26 cellular contexts compared by ENCODE assay signal in genomic region chr10:77377034-77377433, GRCh38.
DNase-seq lines count a peak whose midpoint lies in the region; ATAC-seq and TF ChIP-seq lines count a peak whose summit lies in the region.
"Had no signal": no experiment of that assay in that cellular context is flagged by ENCODE, and none has a peak within 500 bp of the region (broad histone marks: within the 10 kb centered on the region; RNA-seq: fewer than 3 reads in every experiment).

No MANE protein-coding gene starts in this region.

- intact Hi-C loops in MCF 10A (cut with micrococcal nuclease) (no loop called here), mammary epithelial cell (cut with micrococcal nuclease) (no loop called here), transverse colon (cut with DNase I; ENCODE audit: low total_unique reads) (no loop called here), prostate gland (cut with DNase I) (no loop called here)

- TF ChIP-seq EP300 in transverse colon (IDR thresholded peaks at IDR 0.05; ENCODE audit: low read depth): no peak
- no peak for TF ChIP-seq EP300 in tibial nerve (IDR thresholded peaks at IDR 0.05)

- CTCF ChIA-PET in MCF 10A (lab: Yijun Ruan, JAX): no interaction called here
- CTCF ChIA-PET in mammary epithelial cell (lab: Charles Lee; ENCODE audit: low non-redundant PET): interaction anchor here (0.7 kb wide), 1 partner anchor 229 kb away, joined by 4 read pairs; no protein-coding TSS in a partner anchor

- H3K36me3 Mint-ChIP-seq in MCF 10A (ENCODE audit: insufficient read depth, unreplicated experiment): no peaks in the 10 kb centered on the region
- H3K36me3 Mint-ChIP-seq: CD4-positive, alpha-beta memory T cell; stimulated activated naive B cell treated with anti-CD40 and anti-IgM and Interleukin-4, amounts not matched to agents 10 μg/mL and 1 μg/mL and 100 μg/mL, for 72 hours had no signal

- POLR2A ChIA-PET in MCF 10A (lab: Yijun Ruan, JAX): interaction anchor here (1.0 kb wide), 1 partner anchor 8 kb away, joined by 5 read pairs; no protein-coding TSS in a partner anchor

- 58% methylated on average over 5 of the region's 5 CpGs for WGBS in mammary epithelial cell (ENCODE audit: low coverage, missing lambda C conversion rate)
- WGBS in transverse colon (ENCODE audit: low coverage in 1 of 2), 2 donors: 74% methylated on average over 5 of the region's 5 CpGs; no CpG with 5 or more reads in 1 of the 2 donors
- 65 to 77% methylated on average over 5 of the region's 5 CpGs for WGBS in tibial nerve, 2 donors
- WGBS in prostate gland: 64% methylated on average over 5 of the region's 5 CpGs

- no peaks in the 10 kb centered on the region for H3K9me3 ChIP-seq in mammary epithelial cell (replicated peaks; ENCODE audit: insufficient read depth, low read length)
- no peaks in the 10 kb centered on the region for H3K9me3 ChIP-seq in transverse colon
- no peaks in the 10 kb centered on the region for H3K9me3 ChIP-seq in tibial nerve
- no peaks in the 10 kb centered on the region for H3K9me3 ChIP-seq in prostate gland
- H3K9me3 ChIP-seq: esophagus squamous epithelium, gastrocnemius medialis, lower lobe of right lung, MG63, spleen, testis had no signal

- H3K4me2 ChIP-seq in mammary epithelial cell (ENCODE audit: insufficient read depth, low read depth, low read length): no peak overlapping the region

- BruUV-seq in MCF 10A (replicated peaks; lab: Mats Ljungman, UMichigan) (no TSS peak), mammary epithelial cell (replicated peaks; lab: Mats Ljungman, UMichigan) (no TSS peak)

- H3K9ac ChIP-seq in mammary epithelial cell (ENCODE audit: insufficient read depth, low read length): no peak overlapping the region

- no peak overlapping the region for H3K4me3 ChIP-seq in mammary epithelial cell (replicated peaks in 1 of 3; ENCODE audit: insufficient read depth in 1 of 3, low read depth in 2 of 3, low read length in 3 of 3)
- H3K4me3 ChIP-seq in transverse colon: no peak overlapping the region
- no peak overlapping the region for H3K4me3 ChIP-seq in tibial nerve
- H3K4me3 ChIP-seq in prostate gland: no peak overlapping the region
- H3K4me3 ChIP-seq: esophagus squamous epithelium, gastrocnemius medialis, lower lobe of right lung, MG63, spleen, testis had no signal

- dilution Hi-C loops in mammary epithelial cell (cut with HindIII; ENCODE audit: low sequenced_read_pairs): loop anchor here (25.0 kb wide), 1 partner anchor 260 kb away; the partner anchor contains the start of gene KCNMA1

- no peaks in the 10 kb centered on the region for H3K9me3 Mint-ChIP-seq in MCF 10A (ENCODE audit: unreplicated experiment)

- peaks cover 6% of the 10 kb centered on the region for H3K4me1 Mint-ChIP-seq in MCF 10A (ENCODE audit: insufficient read depth, unreplicated experiment)
- H3K4me1 Mint-ChIP-seq: CD4-positive, alpha-beta memory T cell; stimulated activated naive B cell treated with anti-CD40 and anti-IgM and Interleukin-4, amounts not matched to agents 10 μg/mL and 1 μg/mL and 100 μg/mL, for 72 hours had no signal

- H4K20me1 ChIP-seq in mammary epithelial cell (ENCODE audit: insufficient read depth, low read length): no peaks in the 10 kb centered on the region

- H3K4me3 Mint-ChIP-seq in MCF 10A (ENCODE audit: unreplicated experiment): no peak overlapping the region
- H3K4me3 Mint-ChIP-seq: activated CD8-positive, alpha-beta T cell treated with anti-CD3 and anti-CD28 coated beads, Interleukin-2, amount 10 ng/mL, durations not matched to agents 7 days and 5 days; activated naive CD8-positive, alpha-beta T cell treated with anti-CD3 and anti-CD28 coated beads, Interleukin-2, amount 10 ng/mL, durations not matched to agents 7 days and 5 days; CD4-positive, alpha-beta memory T cell; stimulated activated naive B cell treated with anti-CD40 and anti-IgM and Interleukin-4, amounts not matched to agents 10 μg/mL and 1 μg/mL and 100 μg/mL, for 72 hours had no signal

- H2AFZ ChIP-seq in mammary epithelial cell (ENCODE audit: low read depth, low read length): no peak overlapping the region

- H3K27me3 Mint-ChIP-seq in MCF 10A (ENCODE audit: insufficient read depth, unreplicated experiment): no peaks in the 10 kb centered on the region

- peak; percentile 4 for DNase-seq in MCF 10A (ENCODE audit: unreplicated experiment)
- DNase-seq in mammary epithelial cell: no peak
- peak; percentile 50 for DNase-seq in amniotic epithelial cell (ENCODE audit: low read depth)
- DNase-seq in kidney tubule cell (ENCODE audit: low spot score): peak; percentile 76
- no peak for DNase-seq in transverse colon
- no peak for DNase-seq in tibial nerve (ENCODE audit: low spot score in 2 of 2)
- DNase-seq in prostate gland (ENCODE audit: low spot score): no peak
- DNase-seq: 8988T; activated CD8-positive, alpha-beta T cell treated with anti-CD3 and anti-CD28 coated beads, Interleukin-2, amount 10 ng/mL, durations not matched to agents 7 days and 5 days; activated effector memory CD4-positive, alpha-beta T cell treated with anti-CD3 and anti-CD28 coated beads, Interleukin-2, amount 50 U/mL, for 16 hours; activated naive CD8-positive, alpha-beta T cell treated with anti-CD3 and anti-CD28 coated beads, Interleukin-2, amount 10 ng/mL, durations not matched to agents 7 days and 5 days; activated T-cell treated with anti-CD3 and anti-CD28 coated beads for 4 hours; CD4-positive, alpha-beta memory T cell; effector memory CD4-positive, alpha-beta T cell; esophagus squamous epithelium; lower lobe of right lung; MG63; NCI-H1417 treated with DMSO at 0.1 percent for 48 hours; NCI-H446; Right ventricle myocardium superior; spleen; stimulated activated CD4-positive, alpha-beta T cell treated with anti-CD3 and anti-CD28 coated beads, Interleukin-4, amount 100 ng/mL, for 24 hours; stimulated activated naive B cell treated with anti-CD40 and anti-IgM and Interleukin-4, amounts not matched to agents 10 μg/mL and 1 μg/mL and 100 μg/mL, for 72 hours; testis had no signal

- TF ChIP-seq POLR2A in transverse colon (IDR thresholded peaks at IDR 0.05) (no peak), tibial nerve (IDR thresholded peaks at IDR 0.05) (no peak), prostate gland (IDR thresholded peaks at IDR 0.05) (no peak)

- H3K27ac Mint-ChIP-seq in MCF 10A (ENCODE audit: low read depth, unreplicated experiment): no peak overlapping the region
- H3K27ac Mint-ChIP-seq: activated CD8-positive, alpha-beta T cell treated with anti-CD3 and anti-CD28 coated beads, Interleukin-2, amount 10 ng/mL, durations not matched to agents 7 days and 5 days; activated naive CD8-positive, alpha-beta T cell treated with anti-CD3 and anti-CD28 coated beads, Interleukin-2, amount 10 ng/mL, durations not matched to agents 7 days and 5 days; CD4-positive, alpha-beta memory T cell; stimulated activated naive B cell treated with anti-CD40 and anti-IgM and Interleukin-4, amounts not matched to agents 10 μg/mL and 1 μg/mL and 100 μg/mL, for 72 hours had no signal

- H3K27me3 ChIP-seq in mammary epithelial cell (ENCODE audit: insufficient read depth, low read length) (no peaks in the 10 kb centered on the region), transverse colon (no peaks in the 10 kb centered on the region), tibial nerve (no peaks in the 10 kb centered on the region), prostate gland (replicated peaks; ENCODE audit: insufficient read depth) (no peaks in the 10 kb centered on the region)
- H3K27me3 ChIP-seq: esophagus squamous epithelium, gastrocnemius medialis, MG63, testis had no signal

- no peak for ATAC-seq in activated CD4-positive, CD25-positive, alpha-beta regulatory T cell treated with anti-CD3 and anti-CD28 coated beads, Interleukin-2, amount 50 U/mL, for 24 hours
- ATAC-seq: activated CD8-positive, alpha-beta T cell treated with anti-CD3 and anti-CD28 coated beads, Interleukin-2, amount 10 ng/mL, durations not matched to agents 7 days and 5 days; lower lobe of right lung; stimulated activated naive B cell treated with anti-CD40 and anti-IgM and Interleukin-4, amounts not matched to agents 10 μg/mL and 1 μg/mL and 100 μg/mL, for 72 hours had no signal

- H3K36me3 ChIP-seq in mammary epithelial cell (ENCODE audit: insufficient read depth, low read length): no peaks in the 10 kb centered on the region
- H3K36me3 ChIP-seq in transverse colon: no peaks in the 10 kb centered on the region
- H3K36me3 ChIP-seq in tibial nerve: no peaks in the 10 kb centered on the region
- no peaks in the 10 kb centered on the region for H3K36me3 ChIP-seq in prostate gland
- H3K36me3 ChIP-seq: esophagus squamous epithelium, gastrocnemius medialis, lower lobe of right lung, spleen had no signal

- TF ChIP-seq CTCF in MCF 10A (IDR thresholded peaks at IDR 0.05; ENCODE audit: unreplicated experiment) (no peak), mammary epithelial cell (conservative IDR thresholded peaks at IDR 0.05 in 1 of 2, IDR thresholded peaks at IDR 0.05 in 1 of 2; ENCODE audit: extremely low read depth in 1 of 2, insufficient read depth in 1 of 2, low read depth in 1 of 2, low read length in 2 of 2) (no peak), transverse colon (IDR thresholded peaks at IDR 0.05) (no peak), tibial nerve (IDR thresholded peaks at IDR 0.05) (no peak), prostate gland (IDR thresholded peaks at IDR 0.05) (no peak)

- H3K27ac ChIP-seq in mammary epithelial cell (ENCODE audit: insufficient read depth, low read depth, low read length) (no peak overlapping the region), transverse colon (peak overlapping the region; percentile 39 to 83 (median 52)), tibial nerve (no peak overlapping the region), prostate gland (no peak overlapping the region)
- H3K27ac ChIP-seq: esophagus squamous epithelium, gastrocnemius medialis, lower lobe of right lung, spleen, testis had no signal

- H3K4me1 ChIP-seq in mammary epithelial cell (ENCODE audit: insufficient read depth, low read length): peaks cover 14% of the 10 kb centered on the region
- peaks cover 0 to 6% (median 3%) of the 10 kb centered on the region in 4 donors for H3K4me1 ChIP-seq in transverse colon
- H3K4me1 ChIP-seq in tibial nerve: no peaks in the 10 kb centered on the region
- H3K4me1 ChIP-seq in prostate gland (replicated peaks): no peaks in the 10 kb centered on the region
- H3K4me1 ChIP-seq: lower lobe of right lung, spleen, testis had no signal

- no peaks in the 10 kb centered on the region for H3K79me2 ChIP-seq in mammary epithelial cell (ENCODE audit: insufficient read depth, low read length)

- in situ Hi-C loops in mammary epithelial cell (cut with MboI; ENCODE audit: low sequenced_read_pairs in 2 of 2): loop anchor here in 1 of 2 donors (25.0 kb wide), 1 partner anchor 260 kb away; the partner anchor contains the start of gene KCNMA1
- in situ Hi-C loops in transverse colon (cut with MboI; ENCODE audit: low pct_ligation_motif_present in 1 of 4, low pct_unique_long_range_greater_than_20kb in 1 of 4, low sequenced_read_pairs in 3 of 4): loop anchor here in 1 of 4 donors (25.0 kb wide), 1 partner anchor 190 kb away; no protein-coding TSS in a partner anchor

Comparison
In these comparisons a context has a peak if more than half of its experiments do, and no peak if none do; other contexts are left out.
1. DNase-seq: peak in MCF 10A (single experiment), amniotic epithelial cell (single experiment) and kidney tubule cell (single experiment); none in mammary epithelial cell (single experiment), transverse colon (single experiment), tibial nerve (0 of 2) and prostate gland (single experiment).
2. H3K27ac ChIP-seq: peak in transverse colon (4 of 4); none in mammary epithelial cell (single experiment), tibial nerve (0 of 4) and prostate gland (0 of 2).